14 cellular contexts compared by ENCODE assay signal in genomic region chr1:5830771-5831599, GRCh38.
A peak's percentile ranks its signal among the peaks of the same experiment; 100 is the strongest.
DNase-seq lines count a peak whose midpoint lies in the region; ATAC-seq, FAIRE-seq and TF ChIP-seq lines count a peak whose summit lies in the region.
"Had no signal": no experiment of that assay in that cellular context is flagged by ENCODE, and none has a peak within 500 bp of the region (broad histone marks: within the 10 kb centered on the region; RNA-seq: fewer than 3 reads in every experiment).

No MANE protein-coding gene starts in this region.

- peak; percentile 45 for TF ChIP-seq CTCF in endothelial cell (IDR thresholded peaks at IDR 0.05; ENCODE audit: unreplicated experiment)

- DNase-seq in stimulated activated CD4-positive, alpha-beta T cell treated with anti-CD3 and anti-CD28 coated beads, Interleukin-15, amount 100 ng/mL, for 24 hours: peak; percentile 11
- no peak for DNase-seq in stimulated activated CD4-positive, alpha-beta T cell treated with anti-CD3 and anti-CD28 coated beads, Interleukin-2, amount 100 ng/mL, for 48 hours
- peak; percentile 77 for DNase-seq in NCI-H2196 (lab: John Stamatoyannopoulos, UW; ENCODE audit: unreplicated experiment)
- DNase-seq in endothelial cell (ENCODE audit: low spot score): peak; percentile 39
- DNase-seq in urothelium cell line (ENCODE audit: low spot score): peak; percentile 18
- DNase-seq in AG08395 (ENCODE audit: low spot score): no peak
- no peak for DNase-seq in MV-4-11 (lab: John Stamatoyannopoulos, UW)
- DNase-seq: activated CD4-positive, CD25-positive, alpha-beta regulatory T cell; C1 segment of cervical spinal cord; GM23248; stimulated activated naive CD4-positive, alpha-beta T cell treated with Interleukin-2 at 50 U/mL for 16 hours had no signal

- no peak for ATAC-seq in HG02885 (IDR thresholded peaks at IDR 0.05; ENCODE audit: poor library complexity, unreplicated experiment)
- ATAC-seq: Right ventricle myocardium inferior had no signal

- no peaks in the 10 kb centered on the region for H3K4me1 Mint-ChIP-seq in endothelial cell (ENCODE audit: unreplicated experiment)

- peaks cover 5% of the 10 kb centered on the region for H3K36me3 Mint-ChIP-seq in endothelial cell (ENCODE audit: low read depth, unreplicated experiment)

- H3K4me3 Mint-ChIP-seq in endothelial cell (ENCODE audit: unreplicated experiment): no peak overlapping the region

- FAIRE-seq in urothelium cell line (lab: Jason Lieb, UNC): no peak
- FAIRE-seq: endometrium had no signal

- H3K27ac Mint-ChIP-seq in endothelial cell (ENCODE audit: unreplicated experiment): no peak overlapping the region

- H3K27me3 Mint-ChIP-seq in endothelial cell (ENCODE audit: unreplicated experiment): peaks cover 9% of the 10 kb centered on the region

- H3K9me3 Mint-ChIP-seq in endothelial cell (ENCODE audit: unreplicated experiment): no peaks in the 10 kb centered on the region

Comparison
In these comparisons a context has a peak if more than half of its experiments do, and no peak if none do; other contexts are left out.
1. DNase-seq: peak in stimulated activated CD4-positive, alpha-beta T cell treated with anti-CD3 and anti-CD28 coated beads, Interleukin-15, amount 100 ng/mL, for 24 hours (single experiment), NCI-H2196 (single experiment), endothelial cell (single experiment) and urothelium cell line (single experiment); none in stimulated activated CD4-positive, alpha-beta T cell treated with anti-CD3 and anti-CD28 coated beads, Interleukin-2, amount 100 ng/mL, for 48 hours (0 of 2), AG08395 (single experiment) and MV-4-11 (single experiment).